Comparison of ENCODE assay signal across 34 cellular contexts in genomic region chr7:17432793-17433192, GRCh38.
"Had no signal": no experiment of that assay in that cellular context is flagged by ENCODE, and none has a peak within 500 bp of the region (broad histone marks: within the 10 kb centered on the region; RNA-seq: fewer than 3 reads in every experiment).

No MANE protein-coding gene starts in this region.

- H3K4me1 Mint-ChIP-seq: activated CD4-positive, alpha-beta T cell treated with anti-CD3 and anti-CD28 coated beads for 36 hours; activated CD8-positive, alpha-beta memory T cell treated with anti-CD3 and anti-CD28 coated beads, Interleukin-2, amount 10 ng/mL, durations not matched to agents 7 days and 5 days; activated naive CD4-positive, alpha-beta T cell treated with anti-CD3 and anti-CD28 coated beads, Interleukin-2, amount 10 ng/mL, durations not matched to agents 7 days and 5 days; activated naive CD8-positive, alpha-beta T cell treated with anti-CD3 and anti-CD28 coated beads, Interleukin-2, amount 10 ng/mL, durations not matched to agents 7 days and 5 days; endodermal cell; T-helper 17 cell had no signal

- H3K27ac ChIP-seq: ascending aorta, breast epithelium, cardiac muscle cell, colonic mucosa, dorsolateral prefrontal cortex had no signal

- H3K36me3 Mint-ChIP-seq: activated naive CD4-positive, alpha-beta T cell treated with anti-CD3 and anti-CD28 coated beads, Interleukin-2, amount 10 ng/mL, durations not matched to agents 7 days and 5 days; brain had no signal

- H3K27me3 Mint-ChIP-seq: brain had no signal

- H3K9me3 ChIP-seq: colonic mucosa had no signal

- DNase-seq: activated CD4-positive, alpha-beta T cell treated with anti-CD3 and anti-CD28 coated beads for 36 hours; activated CD4-positive, alpha-beta T cell treated with anti-CD3 and anti-CD28 coated beads, Interleukin-2, amount 50 U/mL, for 1 hour; activated CD4-positive, alpha-beta T cell treated with anti-CD3 and anti-CD28 coated beads, Interleukin-2, amount 50 U/mL, for 48 hours; activated CD4-positive, CD25-positive, alpha-beta regulatory T cell; activated CD4-positive, CD25-positive, alpha-beta regulatory T cell treated with anti-CD3 and anti-CD28 coated beads, Interleukin-2, amount 50 U/mL, for 72 hours; activated CD8-positive, alpha-beta memory T cell treated with anti-CD3 and anti-CD28 coated beads, Interleukin-2, amount 10 ng/mL, durations not matched to agents 7 days and 5 days; activated CD8-positive, alpha-beta memory T cell treated with anti-CD3 and anti-CD28 coated beads, Interleukin-2, amount 50 U/mL, for 4 hours; activated CD8-positive, alpha-beta T cell treated with anti-CD3 and anti-CD28 coated beads for 36 hours; activated effector memory CD4-positive, alpha-beta T cell treated with anti-CD3 and anti-CD28 coated beads, Interleukin-2, amount 50 U/mL, for 16 hours; activated naive CD4-positive, alpha-beta T cell; activated naive CD4-positive, alpha-beta T cell treated with anti-CD3 and anti-CD28 coated beads, Interleukin-2, amount 10 ng/mL, durations not matched to agents 7 days and 5 days; activated naive CD8-positive, alpha-beta T cell treated with anti-CD3 and anti-CD28 coated beads, Interleukin-2, amount 10 ng/mL, durations not matched to agents 7 days and 5 days; activated T-cell treated with anti-CD3 and anti-CD28 coated beads, Interleukin-2, amount 50 U/mL, for 1 hour; activated T-cell treated with anti-CD3 and anti-CD28 coated beads, Interleukin-2, amount 50 U/mL, for 48 hours; central memory CD4-positive, alpha-beta T cell; cerebellar nuclear complex; colonic mucosa; dorsolateral prefrontal cortex; effector memory CD4-positive, alpha-beta T cell; endodermal cell; foreskin fibroblast; head of caudate nucleus; T-helper 1 cell; T-helper 17 cell; T1000 had no signal

- ATAC-seq: activated CD4-positive, alpha-beta T cell treated with anti-CD3 and anti-CD28 coated beads for 36 hours; activated CD8-positive, alpha-beta memory T cell treated with anti-CD3 and anti-CD28 coated beads, Interleukin-2, amount 10 ng/mL, durations not matched to agents 7 days and 5 days; activated CD8-positive, alpha-beta T cell treated with anti-CD3 and anti-CD28 coated beads for 36 hours; activated naive CD4-positive, alpha-beta T cell treated with anti-CD3 and anti-CD28 coated beads, Interleukin-2, amount 50 U/mL, for 72 hours; esophagus mucosa; T-helper 17 cell had no signal

- H3K36me3 ChIP-seq: ascending aorta, breast epithelium, cardiac muscle cell, colonic mucosa had no signal

- H3K27ac Mint-ChIP-seq: activated CD4-positive, alpha-beta T cell treated with anti-CD3 and anti-CD28 coated beads for 36 hours; activated CD8-positive, alpha-beta memory T cell treated with anti-CD3 and anti-CD28 coated beads, Interleukin-2, amount 10 ng/mL, durations not matched to agents 7 days and 5 days; activated CD8-positive, alpha-beta T cell treated with anti-CD3 and anti-CD28 coated beads for 36 hours; activated naive CD4-positive, alpha-beta T cell treated with anti-CD3 and anti-CD28 coated beads, Interleukin-2, amount 10 ng/mL, durations not matched to agents 7 days and 5 days; activated naive CD4-positive, alpha-beta T cell treated with anti-CD3 and anti-CD28 coated beads, Interleukin-2, amount 50 U/mL, for 72 hours; activated naive CD8-positive, alpha-beta T cell treated with anti-CD3 and anti-CD28 coated beads, Interleukin-2, amount 10 ng/mL, durations not matched to agents 7 days and 5 days; activated T-helper 1 cell treated with anti-CD3 and anti-CD28 coated beads, Interleukin-12 subunit alpha, Interleukin-12 subunit beta, Interleukin-2, Interleukin-4 antibody, amounts not matched to agents 30 ng/mL and 10 ng/mL and 1 ng/mL, durations not matched to agents 14 hours and 24 hours and 36 hours; activated T-helper 2 cell treated with anti-CD3 and anti-CD28 coated beads, Interferon-gamma antibody, Interleukin-2, Interleukin-4, amounts not matched to agents 10 μg/mL and 5 μg/mL and 100 μg/mL, durations not matched to agents 14 hours and 24 hours and 36 hours; brain; endodermal cell; T-helper 17 cell; T-helper 2 cell treated with Interferon-gamma antibody and Interleukin-4, amounts not matched to agents 5 μg/mL and 100 μg/mL, for 36 hours had no signal

- H3K4me3 ChIP-seq: ascending aorta, breast epithelium, cardiac muscle cell, colonic mucosa, dorsolateral prefrontal cortex had no signal

- H3K9me3 Mint-ChIP-seq: activated CD8-positive, alpha-beta T cell treated with anti-CD3 and anti-CD28 coated beads for 36 hours had no signal

- H3K4me3 Mint-ChIP-seq: activated CD4-positive, alpha-beta T cell treated with anti-CD3 and anti-CD28 coated beads for 36 hours; activated CD8-positive, alpha-beta memory T cell treated with anti-CD3 and anti-CD28 coated beads, Interleukin-2, amount 10 ng/mL, durations not matched to agents 7 days and 5 days; activated CD8-positive, alpha-beta T cell treated with anti-CD3 and anti-CD28 coated beads for 36 hours; activated naive CD4-positive, alpha-beta T cell treated with anti-CD3 and anti-CD28 coated beads, Interleukin-2, amount 10 ng/mL, durations not matched to agents 7 days and 5 days; activated naive CD8-positive, alpha-beta T cell treated with anti-CD3 and anti-CD28 coated beads, Interleukin-2, amount 10 ng/mL, durations not matched to agents 7 days and 5 days; activated T-helper 1 cell treated with anti-CD3 and anti-CD28 coated beads, Interleukin-12 subunit alpha, Interleukin-12 subunit beta, Interleukin-2, Interleukin-4 antibody, amounts not matched to agents 30 ng/mL and 10 ng/mL and 1 ng/mL, durations not matched to agents 14 hours and 24 hours and 36 hours; brain; endodermal cell; T-helper 17 cell; T-helper 2 cell treated with Interferon-gamma antibody and Interleukin-4, amounts not matched to agents 5 μg/mL and 100 μg/mL, for 36 hours had no signal

- H3K27me3 ChIP-seq: ascending aorta, breast epithelium, cardiac muscle cell, colonic mucosa, dorsolateral prefrontal cortex had no signal

- H3K4me1 ChIP-seq: ascending aorta, breast epithelium, colonic mucosa had no signal
